In the genomic region with DNA sequence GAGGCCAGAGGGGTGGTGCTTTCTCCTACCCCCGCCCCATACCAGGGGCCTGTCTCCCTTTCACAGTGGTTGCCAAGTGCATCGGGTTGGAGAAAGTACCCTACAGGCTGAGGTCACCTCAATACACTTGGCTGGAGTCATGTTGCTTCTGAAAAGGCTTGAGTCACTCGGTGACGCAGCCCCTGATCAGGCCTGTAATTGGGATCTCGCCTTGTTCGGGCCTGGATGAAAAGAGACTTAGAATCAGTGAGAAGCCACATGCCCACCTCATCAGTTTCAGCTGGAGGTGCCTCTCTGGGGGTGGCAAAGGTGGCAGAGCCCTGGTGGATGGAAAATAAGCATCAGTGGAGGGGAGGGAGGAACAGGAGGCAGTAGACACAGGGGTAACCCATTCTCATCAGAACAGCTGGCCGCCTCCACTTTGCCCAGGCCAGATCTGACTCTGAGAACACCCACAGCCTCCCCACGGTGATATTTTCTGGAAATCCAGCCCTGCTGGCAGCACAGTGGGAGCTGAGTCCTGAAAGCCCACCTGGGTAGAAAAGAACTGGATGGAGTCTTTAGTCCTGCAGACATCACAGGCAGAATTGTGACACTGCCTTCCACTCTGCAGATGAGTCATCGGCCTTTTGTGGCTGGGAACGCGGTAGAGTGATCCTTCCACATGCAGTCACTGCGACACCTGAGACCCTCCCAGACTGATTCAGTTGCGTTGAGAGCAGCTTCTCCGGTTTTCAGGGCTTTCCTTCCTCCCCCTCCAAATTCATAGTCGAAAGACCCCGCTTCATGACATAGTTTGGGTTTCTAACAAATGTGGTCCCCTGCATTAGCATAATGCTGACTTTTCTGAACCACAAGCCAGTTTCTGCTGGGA, we compare ENCODE assay signal across 8 cellular contexts.
DNase-seq lines count a peak whose midpoint lies in the region; ATAC-seq and TF ChIP-seq lines count a peak whose summit lies in the region.

No MANE protein-coding gene starts in this region.

- POLR2A ChIA-PET in BJ (lab: Charles Lee): no interaction called here

- ATAC-seq in GM19395 (IDR thresholded peaks at IDR 0.05; ENCODE audit: unreplicated experiment): peak; percentile 71
- peak; percentile 47 for ATAC-seq in HG03521 (IDR thresholded peaks at IDR 0.05; ENCODE audit: unreplicated experiment)

- H3K4me1 Mint-ChIP-seq in T-helper 1 cell treated with Interleukin-12 subunit alpha and Interleukin-12 subunit beta and Interleukin-4 antibody, amounts not matched to agents 30 μg/mL and 1 μg/mL, for 36 hours (ENCODE audit: low read depth): peaks cover 58% of the 10 kb centered on the region

- peak overlapping the region; percentile 59 for H3K4me3 Mint-ChIP-seq in T-helper 1 cell treated with Interleukin-12 subunit alpha and Interleukin-12 subunit beta and Interleukin-4 antibody, amounts not matched to agents 30 μg/mL and 1 μg/mL, for 36 hours

- peak overlapping the region; percentile 86 for H3K27ac Mint-ChIP-seq in T-helper 1 cell treated with Interleukin-12 subunit alpha and Interleukin-12 subunit beta and Interleukin-4 antibody, amounts not matched to agents 30 μg/mL and 1 μg/mL, for 36 hours

- peaks cover 22% of the 10 kb centered on the region for H3K36me3 Mint-ChIP-seq in T-helper 1 cell treated with Interleukin-12 subunit alpha and Interleukin-12 subunit beta and Interleukin-4 antibody, amounts not matched to agents 30 μg/mL and 1 μg/mL, for 36 hours (ENCODE audit: low read depth)

- no peaks in the 10 kb centered on the region for H3K27me3 ChIP-seq in BJ (ENCODE audit: control insufficient read depth, insufficient read depth, low read length)
- no peaks in the 10 kb centered on the region for H3K27me3 ChIP-seq in ascending aorta

- intact Hi-C loops in ascending aorta (cut with DNase I): loop anchor here (1.0 to 2.0 kb wide), 5 partner anchors 45 to 125 kb away; a partner anchor contains a TSS

- H3K27ac ChIP-seq in ascending aorta: peak overlapping the region; percentile 86 to 95

- peak; percentile 67 for DNase-seq in BJ (ENCODE audit: low read depth)
- DNase-seq in ascending aorta (ENCODE audit: low spot score in 2 of 2): peak; percentile 75 to 95
- DNase-seq in left kidney (ENCODE audit: low read depth, low spot score): peak; percentile 86
- peak; percentile 49 to 73 for DNase-seq in stimulated activated CD8-positive, alpha-beta memory T cell treated with anti-CD3 and anti-CD28 coated beads, Interleukin-2, amount 100 ng/mL, for 48 hours (ENCODE audit: low read depth in 2 of 2)
- DNase-seq in NCI-H446 treated with DMSO at 0.1 percent for 48 hours (lab: John Stamatoyannopoulos, UW): no peak

- peaks cover 33 to 87% of the 10 kb centered on the region in 2 donors for H3K4me1 ChIP-seq in ascending aorta

- no peaks in the 10 kb centered on the region for H3K9me3 ChIP-seq in ascending aorta

- TF ChIP-seq CTCF in BJ (IDR thresholded peaks at IDR 0.05; ENCODE audit: insufficient read depth, low read depth, low read length) (no peak), ascending aorta (IDR thresholded peaks at IDR 0.05) (no peak)

- H3K36me3 ChIP-seq in BJ (ENCODE audit: control insufficient read depth, insufficient read depth, low read length) (no peaks in the 10 kb centered on the region), ascending aorta (no peaks in the 10 kb centered on the region)

- H3K9me3 Mint-ChIP-seq in T-helper 1 cell treated with Interleukin-12 subunit alpha and Interleukin-12 subunit beta and Interleukin-4 antibody, amounts not matched to agents 30 μg/mL and 1 μg/mL, for 36 hours: peaks cover 7% of the 10 kb centered on the region

- CTCF ChIA-PET in BJ (lab: Yijun Ruan, JAX): no interaction called here

- peaks cover 7% of the 10 kb centered on the region for H3K27me3 Mint-ChIP-seq in T-helper 1 cell treated with Interleukin-12 subunit alpha and Interleukin-12 subunit beta and Interleukin-4 antibody, amounts not matched to agents 30 μg/mL and 1 μg/mL, for 36 hours (ENCODE audit: low read depth)

- no peak overlapping the region for H3K4me3 ChIP-seq in BJ (ENCODE audit: low read depth, low read length)
- H3K4me3 ChIP-seq in ascending aorta: no peak overlapping the region
